24 cellular contexts compared by ENCODE assay signal in genomic region chr1:119721933-119722332, GRCh38. TPM values are rescaled to one million over a fixed set of nuclear protein-coding genes. Genes with fewer than 3 reads are reported as not detected.
"Had no signal": no experiment of that assay in that cellular context is flagged by ENCODE, and none has a peak within 500 bp of the region (broad histone marks: within the 10 kb centered on the region; RNA-seq: fewer than 3 reads in every experiment).

No MANE protein-coding gene starts in this region.

- H3K27me3 Mint-ChIP-seq: stimulated activated naive CD8-positive, alpha-beta T cell treated with anti-CD3 and anti-CD28 coated beads, Interleukin-15, amount 100 ng/mL, for 72 hours had no signal

- H3K9me3 ChIP-seq: adrenal gland, lower lobe of right lung, suprapubic skin, transverse colon had no signal

- H3K4me3 ChIP-seq: adrenal gland, cardiac muscle cell, dorsolateral prefrontal cortex, lower lobe of right lung, smooth muscle cell, suprapubic skin, transverse colon had no signal

- H3K36me3 ChIP-seq: adrenal gland, lower lobe of right lung, transverse colon had no signal

- H3K4me1 ChIP-seq: adrenal gland, foreskin keratinocyte, lower lobe of right lung, suprapubic skin, transverse colon had no signal

- H3K9me3 Mint-ChIP-seq: activated naive CD4-positive, alpha-beta T cell treated with anti-CD3 and anti-CD28 coated beads, Interleukin-2, amount 50 U/mL, for 72 hours; activated T-helper 1 cell treated with anti-CD3 and anti-CD28 coated beads, Interleukin-12 subunit alpha, Interleukin-12 subunit beta, Interleukin-2, Interleukin-4 antibody, amounts not matched to agents 30 ng/mL and 10 ng/mL and 1 ng/mL, durations not matched to agents 14 hours and 24 hours and 36 hours; mesothelial cell of epicardium; stimulated activated naive CD8-positive, alpha-beta T cell treated with anti-CD3 and anti-CD28 coated beads, Interleukin-15, amount 100 ng/mL, for 72 hours had no signal

- H3K4me3 Mint-ChIP-seq: activated T-helper 1 cell treated with anti-CD3 and anti-CD28 coated beads, Interleukin-12 subunit alpha, Interleukin-12 subunit beta, Interleukin-2, Interleukin-4 antibody, amounts not matched to agents 30 ng/mL and 10 ng/mL and 1 ng/mL, durations not matched to agents 14 hours and 24 hours and 36 hours; mesothelial cell of epicardium; stimulated activated naive CD8-positive, alpha-beta T cell treated with anti-CD3 and anti-CD28 coated beads, Interleukin-15, amount 100 ng/mL, for 72 hours had no signal

- H3K27me3 ChIP-seq: adrenal gland, cardiac muscle cell, dorsolateral prefrontal cortex, foreskin keratinocyte, suprapubic skin, transverse colon had no signal

- ATAC-seq: activated naive CD4-positive, alpha-beta T cell treated with anti-CD3 and anti-CD28 coated beads, Interleukin-2, amount 50 U/mL, for 72 hours; foreskin keratinocyte; lower lobe of right lung; sciatic nerve; stimulated activated naive CD8-positive, alpha-beta T cell treated with anti-CD3 and anti-CD28 coated beads, Interleukin-15, amount 100 ng/mL, for 72 hours had no signal

- H3K4me2 ChIP-seq: smooth muscle cell had no signal

- H3K27ac Mint-ChIP-seq: activated naive CD4-positive, alpha-beta T cell treated with anti-CD3 and anti-CD28 coated beads, Interleukin-2, amount 50 U/mL, for 72 hours; activated T-helper 1 cell treated with anti-CD3 and anti-CD28 coated beads, Interleukin-12 subunit alpha, Interleukin-12 subunit beta, Interleukin-2, Interleukin-4 antibody, amounts not matched to agents 30 ng/mL and 10 ng/mL and 1 ng/mL, durations not matched to agents 14 hours and 24 hours and 36 hours; mesothelial cell of epicardium had no signal

- H3K27ac ChIP-seq: adrenal gland, cardiac muscle cell, dorsolateral prefrontal cortex, foreskin keratinocyte, lower lobe of right lung, suprapubic skin, transverse colon had no signal

- DNase-seq: activated CD4-positive, alpha-beta T cell treated with anti-CD3 and anti-CD28 coated beads, Interleukin-2, amount 50 U/mL, for 1 hour; activated gamma-delta T cell treated with Interleukin-2 at 50 U/mL for 16 hours; dorsolateral prefrontal cortex; foreskin keratinocyte; lower lobe of right lung; stimulated activated CD4-positive, alpha-beta T cell treated with anti-CD3 and anti-CD28 coated beads, Interleukin-4, amount 100 ng/mL, for 1 hour; stimulated activated naive CD8-positive, alpha-beta T cell treated with anti-CD3 and anti-CD28 coated beads, Interleukin-15, amount 100 ng/mL, for 72 hours; T-helper 1 cell; T-helper 9 cell; transverse colon had no signal

RNA-seq across cellular contexts. Expression of gene HMGCS2, which starts 46.8 kb away (rescaled TPM):
- total RNA-seq: activated CD8-positive, alpha-beta memory T cell treated with anti-CD3 and anti-CD28 coated beads for 36 hours; activated naive CD4-positive, alpha-beta T cell treated with anti-CD3 and anti-CD28 coated beads, Interleukin-2, amount 50 U/mL, for 72 hours; activated T-helper 1 cell treated with anti-CD3 and anti-CD28 coated beads, Interleukin-12 subunit alpha, Interleukin-12 subunit beta, Interleukin-2, Interleukin-4 antibody, amounts not matched to agents 30 ng/mL and 10 ng/mL and 1 ng/mL, durations not matched to agents 14 hours and 24 hours and 36 hours; cardiac muscle cell; epithelial cell of proximal tubule; fibroblast of lung; foreskin keratinocyte; osteocyte; pulmonary artery endothelial cell; sciatic nerve; smooth muscle cell had no signal
- polyA plus RNA-seq: fibroblast of lung, foreskin keratinocyte, neural cell, smooth muscle cell had no signal
